24 cellular contexts compared by ENCODE assay signal in genomic region chr2:150617351-150617750, GRCh38.
DNase-seq lines count a peak whose midpoint lies in the region; ATAC-seq and TF ChIP-seq lines count a peak whose summit lies in the region.
"Had no signal": no experiment of that assay in that cellular context is flagged by ENCODE, and none has a peak within 500 bp of the region (broad histone marks: within the 10 kb centered on the region; RNA-seq: fewer than 3 reads in every experiment).

No MANE protein-coding gene starts in this region.

- H3K27ac Mint-ChIP-seq in MCF 10A (ENCODE audit: low read depth, unreplicated experiment) (no peak overlapping the region), type B pancreatic cell (peak overlapping the region; percentile 6)
- H3K27ac Mint-ChIP-seq: CD8-positive, alpha-beta T cell had no signal

- H3K4me1 ChIP-seq in breast epithelium (peaks cover 0 to 5% of the 10 kb centered on the region in 2 donors), neuronal stem cell (ENCODE audit: control insufficient read depth in 2 of 2, insufficient read depth in 1 of 2, low read depth in 1 of 2, low read length in 2 of 2) (peaks cover 4 to 11% of the 10 kb centered on the region in 2 donors)

- no peak overlapping the region for H3K4me2 ChIP-seq in neuronal stem cell (ENCODE audit: insufficient read depth, low read length, poor library complexity, severe bottlenecking)
- H3K4me2 ChIP-seq: BLaER1 had no signal

- H2BK15ac ChIP-seq in neuronal stem cell (ENCODE audit: low read length): no peak overlapping the region

- H4K8ac ChIP-seq in neuronal stem cell (ENCODE audit: low read depth, low read length): no peak overlapping the region

- H3K4me3 ChIP-seq in breast epithelium: no peak overlapping the region
- H3K4me3 ChIP-seq in epithelial cell of esophagus (ENCODE audit: low read length): no peak overlapping the region
- no peak overlapping the region for H3K4me3 ChIP-seq in neuronal stem cell (ENCODE audit: low read length in 2 of 2)
- H3K4me3 ChIP-seq: BLaER1, K562 had no signal

- intact Hi-C loops in breast epithelium (cut with DNase I; ENCODE audit: low total_unique reads): loop anchor here (2.0 kb wide), 1 partner anchor 37 kb away; no protein-coding TSS in a partner anchor
- intact Hi-C loops in MCF 10A (cut with micrococcal nuclease): loop anchor here (10.0 kb wide), 1 partner anchor 883 kb away; no protein-coding TSS in a partner anchor

- no peaks in the 10 kb centered on the region for H3K79me1 ChIP-seq in neuronal stem cell (ENCODE audit: low read depth, low read length)

- no peak overlapping the region for H2BK12ac ChIP-seq in neuronal stem cell (ENCODE audit: low read length)

- TF ChIP-seq CTCF in breast epithelium (IDR thresholded peaks at IDR 0.05) (no peak), MCF 10A (IDR thresholded peaks at IDR 0.05; ENCODE audit: unreplicated experiment) (no peak), epithelial cell of esophagus (IDR thresholded peaks at IDR 0.05; ENCODE audit: insufficient read depth, low read depth, low read length, missing control alignments) (no peak), type B pancreatic cell (conservative IDR thresholded peaks at IDR 0.05) (no peak), GM10248 (IDR thresholded peaks at IDR 0.05; ENCODE audit: control extremely low read depth, extremely low read depth, low read depth, missing control alignments) (no peak)

- H3K9ac ChIP-seq in neuronal stem cell (ENCODE audit: low read depth, low read length, poor library complexity): no peak overlapping the region
- H3K9ac ChIP-seq: BLaER1 had no signal

- H3K27me3 Mint-ChIP-seq in MCF 10A (ENCODE audit: insufficient read depth, unreplicated experiment): no peaks in the 10 kb centered on the region
- H3K27me3 Mint-ChIP-seq in type B pancreatic cell: no peaks in the 10 kb centered on the region

- POLR2A ChIA-PET in MCF 10A (lab: Yijun Ruan, JAX) (interaction anchor here (0.7 to 2.2 kb wide), 5 partner anchors 122 to 619 kb away, joined by 3 to 10 read pairs (median 3); no protein-coding TSS in a partner anchor), GM10248 (lab: Yijun Ruan, JAX) (no interaction called here)

- H3K36me3 Mint-ChIP-seq in MCF 10A (ENCODE audit: insufficient read depth, unreplicated experiment) (peaks cover 6% of the 10 kb centered on the region), type B pancreatic cell (no peaks in the 10 kb centered on the region)
- H3K36me3 Mint-ChIP-seq: CD8-positive, alpha-beta T cell had no signal

- H3K27ac ChIP-seq in breast epithelium: peak overlapping the region; percentile 63 to 65
- H3K27ac ChIP-seq in neuronal stem cell (replicated peaks; ENCODE audit: low read length): no peak overlapping the region
- H3K27ac ChIP-seq: 22Rv1, BLaER1 had no signal

- H3K36me3 ChIP-seq in breast epithelium (no peaks in the 10 kb centered on the region), neuronal stem cell (replicated peaks in 1 of 2; ENCODE audit: control insufficient read depth in 2 of 2, insufficient read depth in 2 of 2, low read length in 2 of 2) (no peaks in the 10 kb centered on the region)
- H3K36me3 ChIP-seq: BLaER1 had no signal

- DNase-seq in breast epithelium (ENCODE audit: low spot score in 2 of 2): no peak
- DNase-seq in MCF 10A (ENCODE audit: unreplicated experiment): no peak
- DNase-seq in epithelial cell of esophagus (ENCODE audit: low read depth): peak; percentile 33
- DNase-seq in neuronal stem cell (ENCODE audit: low spot score): no peak
- no peak for DNase-seq in type B pancreatic cell (ENCODE audit: extremely low spot score, unreplicated experiment)
- no peak for DNase-seq in NCI-H1092 (lab: John Stamatoyannopoulos, UW)
- DNase-seq in GM10248 (ENCODE audit: extremely low spot score): no peak
- DNase-seq: ACHN; Calu3; CD8-positive, alpha-beta T cell; DMS153; GDM1; NCI-H1105; NCI-H146; NCI-H2029 treated with DMSO at 0.1 percent for 48 hours; NCI-H345; NCI-H524; NCI-H82; OCI-M1; SHP77 had no signal

- no peak overlapping the region for H2BK120ac ChIP-seq in neuronal stem cell (ENCODE audit: low read depth, low read length)

- H2AK5ac ChIP-seq in neuronal stem cell (ENCODE audit: low read depth, low read length): no peak overlapping the region

- WGBS in neuronal stem cell (ENCODE audit: extremely low coverage in 2 of 2, insufficient read length in 2 of 2, insufficient replicate concordance in 1 of 2), 2 donors: no CpG with 5 or more reads among the region's 5 CpGs

- H4K91ac ChIP-seq in neuronal stem cell (ENCODE audit: low read depth, low read length, poor library complexity): no peak overlapping the region

- no peak for TF ChIP-seq POLR2A in breast epithelium (IDR thresholded peaks at IDR 0.05)

- H3K23ac ChIP-seq in neuronal stem cell (ENCODE audit: low read depth, low read length, poor library complexity): no peak overlapping the region

- no peak overlapping the region for H2BK5ac ChIP-seq in neuronal stem cell (ENCODE audit: low read length)

- no peak overlapping the region for H3K14ac ChIP-seq in neuronal stem cell (ENCODE audit: low read length)

- H3K18ac ChIP-seq in neuronal stem cell (ENCODE audit: low read length): no peak overlapping the region

- CTCF ChIA-PET in MCF 10A (lab: Yijun Ruan, JAX) (interaction anchor here (0.5 to 1.6 kb wide), 9 partner anchors 9 to 1024 kb away, joined by 3 to 6 read pairs (median 3); no protein-coding TSS in a partner anchor), GM10248 (lab: Yijun Ruan, JAX) (interaction anchor here (1.1 to 2.5 kb wide), 4 partner anchors 9 to 49 kb away, joined by 3 to 8 read pairs (median 4); no protein-coding TSS in a partner anchor)

- ATAC-seq in GM21423 (IDR thresholded peaks at IDR 0.05; ENCODE audit: unreplicated experiment): no peak
- ATAC-seq: CD8-positive, alpha-beta T cell; K562 had no signal

- H3K4me1 Mint-ChIP-seq in MCF 10A (ENCODE audit: insufficient read depth, unreplicated experiment): peaks cover 18% of the 10 kb centered on the region
- H3K4me1 Mint-ChIP-seq in type B pancreatic cell (ENCODE audit: unreplicated experiment): peaks cover 47% of the 10 kb centered on the region

- no peaks in the 10 kb centered on the region for H3K27me3 ChIP-seq in breast epithelium
- H3K27me3 ChIP-seq in neuronal stem cell (ENCODE audit: control insufficient read depth in 3 of 3, insufficient read depth in 3 of 3, low read depth in 1 of 3, low read length in 3 of 3): no peaks in the 10 kb centered on the region
- H3K27me3 ChIP-seq: BLaER1 had no signal

- H2AFZ ChIP-seq in neuronal stem cell (ENCODE audit: low read length): peak overlapping the region; percentile 31

- BruUV-seq in MCF 10A (replicated peaks; lab: Mats Ljungman, UMichigan): no TSS peak

- no peak overlapping the region for H3K4ac ChIP-seq in neuronal stem cell (ENCODE audit: low read length)

- no peaks in the 10 kb centered on the region for H3K9me3 ChIP-seq in breast epithelium
- no peaks in the 10 kb centered on the region for H3K9me3 ChIP-seq in neuronal stem cell (replicated peaks in 1 of 2; ENCODE audit: control insufficient read depth in 2 of 2, insufficient read depth in 1 of 2, low read depth in 1 of 2, low read length in 2 of 2)

- H3K4me3 Mint-ChIP-seq in MCF 10A (ENCODE audit: unreplicated experiment): no peak overlapping the region
- no peak overlapping the region for H3K4me3 Mint-ChIP-seq in type B pancreatic cell
- H3K4me3 Mint-ChIP-seq: CD8-positive, alpha-beta T cell had no signal

- H3K9me3 Mint-ChIP-seq in MCF 10A (ENCODE audit: unreplicated experiment) (no peaks in the 10 kb centered on the region), type B pancreatic cell (no peaks in the 10 kb centered on the region)
- H3K9me3 Mint-ChIP-seq: CD8-positive, alpha-beta T cell had no signal
